In the genomic region with DNA sequence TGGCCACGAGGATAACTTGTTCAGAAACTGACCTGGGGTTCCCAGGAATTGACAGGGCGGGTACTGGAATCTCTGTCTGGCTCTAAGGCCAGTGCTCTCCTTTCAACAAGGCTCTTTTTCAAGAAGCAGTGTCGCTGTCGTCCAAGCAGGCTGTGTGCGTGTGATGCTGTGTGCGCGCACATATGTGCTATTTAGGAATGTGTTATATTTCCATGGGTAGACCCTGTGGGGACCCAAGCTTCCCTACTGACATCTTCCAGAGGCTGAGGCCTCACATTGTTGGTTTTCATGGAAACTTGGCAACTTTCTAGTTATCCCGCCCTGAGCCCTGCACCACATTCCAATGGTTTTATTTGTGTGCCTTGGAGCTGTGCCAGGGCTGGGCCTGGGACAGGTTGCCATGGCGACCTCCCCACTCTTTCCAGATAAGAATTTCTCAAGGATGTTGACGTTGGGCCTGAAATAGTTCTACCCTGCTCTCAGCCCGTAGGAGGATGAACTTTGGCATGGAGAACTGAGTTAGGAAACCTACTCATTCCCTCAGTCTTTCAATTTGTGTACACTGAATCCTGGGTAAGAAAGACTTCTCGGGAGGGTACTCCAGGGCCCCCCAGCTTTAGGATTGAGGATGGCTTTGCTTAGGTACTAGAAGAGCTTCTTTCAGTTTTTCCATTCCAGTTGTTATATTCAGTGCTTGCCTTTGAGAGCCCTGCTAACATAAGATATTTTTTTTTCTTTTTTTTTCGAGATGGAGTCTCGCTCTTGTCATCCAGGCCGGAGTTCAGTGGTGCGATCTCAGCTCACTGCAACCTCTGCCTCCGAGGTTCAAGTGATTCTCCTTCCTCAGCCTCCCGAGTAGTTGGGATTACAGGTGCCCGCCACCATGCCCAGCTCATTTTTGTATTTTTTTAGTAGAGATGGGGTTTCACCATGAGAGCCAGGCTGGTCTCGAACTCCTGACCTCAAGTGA, we compare ENCODE assay signal across 8 cellular contexts. TPM values are rescaled to one million over a fixed set of nuclear protein-coding genes. Genes with fewer than 3 reads are reported as not detected.
DNase-seq lines count a peak whose midpoint lies in the region; ATAC-seq and TF ChIP-seq lines count a peak whose summit lies in the region.

No MANE protein-coding gene starts in this region.

- intact Hi-C loops in mucosa of descending colon (cut with DNase I, micrococcal nuclease) (no loop called here), vagina (cut with DNase I) (no loop called here)

- DNase-seq in DMS79 treated with DMSO at 0.1 percent for 48 hours (lab: John Stamatoyannopoulos, UW): peak; percentile 96
- DNase-seq in RKO (ENCODE audit: low spot score): peak; percentile 53
- peak; percentile 91 to 98 (median 94) for DNase-seq in mucosa of descending colon
- DNase-seq in vagina (ENCODE audit: extremely low spot score in 2 of 2): peak in 1 of 2 donors; percentile 98
- DNase-seq in activated T-cell treated with anti-CD3 and anti-CD28 coated beads, Interleukin-2, amount 50 U/mL, for 48 hours: no peak

- H3K27me3 ChIP-seq in esophagus (ENCODE audit: control insufficient read depth in 1 of 2, insufficient read depth in 2 of 2, low read length in 2 of 2) (no peaks in the 10 kb centered on the region), vagina (no peaks in the 10 kb centered on the region)

- peak overlapping the region; percentile 37 to 69 for H3K27ac ChIP-seq in esophagus (ENCODE audit: low read depth in 2 of 2, low read length in 1 of 2)
- peak overlapping the region; percentile 81 for H3K27ac ChIP-seq in vagina

- ATAC-seq in mucosa of descending colon (peak; percentile 81), HG02938 (IDR thresholded peaks at IDR 0.05; ENCODE audit: unreplicated experiment) (no peak), GM18858 (IDR thresholded peaks at IDR 0.05; ENCODE audit: unreplicated experiment) (no peak)

- peaks cover 0 to 6% of the 10 kb centered on the region in 2 donors for H3K4me1 ChIP-seq in esophagus (ENCODE audit: control insufficient read depth in 2 of 2, insufficient read depth in 2 of 2, low read length in 1 of 2)
- H3K4me1 ChIP-seq in mucosa of descending colon (ENCODE audit: low read depth): peaks cover 67% of the 10 kb centered on the region
- peaks cover 46% of the 10 kb centered on the region for H3K4me1 ChIP-seq in vagina

- 40 to 41% methylated on average over 20 of the region's 20 CpGs for WGBS in esophagus, 2 donors

- H3K36me3 ChIP-seq in esophagus (ENCODE audit: control insufficient read depth in 2 of 2, insufficient read depth in 2 of 2, low read length in 1 of 2) (no peaks in the 10 kb centered on the region), mucosa of descending colon (ENCODE audit: low read depth) (no peaks in the 10 kb centered on the region), vagina (no peaks in the 10 kb centered on the region)

- no peak for TF ChIP-seq POLR2A in vagina (IDR thresholded peaks at IDR 0.05)

- H3K4me3 ChIP-seq in esophagus (ENCODE audit: low read depth in 1 of 2, low read length in 2 of 2) (no peak overlapping the region), mucosa of descending colon (no peak overlapping the region), vagina (no peak overlapping the region)

- H3K9me3 ChIP-seq in esophagus (ENCODE audit: control insufficient read depth in 2 of 2, insufficient read depth in 1 of 2, low read depth in 1 of 2, low read length in 1 of 2) (no peaks in the 10 kb centered on the region), mucosa of descending colon (no peaks in the 10 kb centered on the region), vagina (no peaks in the 10 kb centered on the region)

- TF ChIP-seq CTCF in mucosa of descending colon (IDR thresholded peaks at IDR 0.05) (no peak), vagina (IDR thresholded peaks at IDR 0.05) (no peak)

RNA-seq across cellular contexts. Expression of gene SRSF10, which starts 38.8 kb away (rescaled TPM):
- polyA plus RNA-seq in esophagus: 10 to 100 TPM; 42.3 to 57.9 TPM
- total RNA-seq in mucosa of descending colon (10 to 100 TPM; 85.8 to 98.0 (median 94.0) TPM), vagina (72.4 TPM)

RNA-seq across cellular contexts. Expression of gene PNRC2, which starts 59.3 kb away (rescaled TPM):
- 10 to 100 TPM; 54.2 to 69.1 TPM for polyA plus RNA-seq in esophagus
- total RNA-seq in mucosa of descending colon: 100 to 1,000 TPM; 116 to 137 (median 121) TPM
- total RNA-seq in vagina: 92.8 TPM

Comparison
In these comparisons a context has a peak if more than half of its experiments do, and no peak if none do; other contexts are left out.
1. DNase-seq: peak in DMS79 treated with DMSO at 0.1 percent for 48 hours (single experiment), RKO (single experiment) and mucosa of descending colon (3 of 3); none in activated T-cell treated with anti-CD3 and anti-CD28 coated beads, Interleukin-2, amount 50 U/mL, for 48 hours (0 of 2).